ENCODE assay signal across 26 cellular contexts in the genomic region with DNA sequence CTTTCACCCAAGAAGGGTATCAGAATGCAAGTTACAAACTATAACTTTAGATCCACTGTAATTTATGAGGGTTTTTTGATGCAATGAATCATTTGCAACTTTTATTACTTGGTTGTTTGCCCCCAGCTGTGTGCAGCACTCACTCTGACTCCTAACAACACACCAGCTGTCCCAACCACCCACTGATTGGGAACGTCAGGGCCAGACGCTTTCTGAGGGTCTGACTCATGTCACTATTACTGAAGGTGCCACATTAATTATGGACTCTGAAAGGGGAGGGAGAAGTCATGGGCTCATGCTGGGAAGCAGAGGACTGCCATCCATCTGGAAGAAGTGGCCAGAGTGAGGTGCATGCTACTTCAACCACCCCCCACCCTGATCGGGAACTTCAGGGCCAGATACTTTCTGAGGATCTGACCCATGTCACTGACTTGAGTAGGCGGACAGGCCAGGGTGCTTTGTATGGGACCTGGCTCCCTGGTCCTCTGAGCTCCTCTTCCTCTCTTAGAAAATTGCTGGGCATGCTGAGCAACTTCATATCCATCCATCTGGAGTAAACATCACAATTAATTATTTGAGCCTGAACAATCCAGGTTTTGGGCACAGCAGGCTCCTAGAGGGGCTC. TPM values are rescaled to one million over a fixed set of nuclear protein-coding genes. Genes with fewer than 3 reads are reported as not detected.
DNase-seq lines count a peak whose midpoint lies in the region; ATAC-seq and TF ChIP-seq lines count a peak whose summit lies in the region.
"Had no signal": no experiment of that assay in that cellular context is flagged by ENCODE, and none has a peak within 500 bp of the region (broad histone marks: within the 10 kb centered on the region; RNA-seq: fewer than 3 reads in every experiment).

No MANE protein-coding gene starts in this region.

- no peak for TF ChIP-seq CTCF in chondrocyte (IDR thresholded peaks at IDR 0.05)

- CTCF ChIA-PET in activated naive CD4-positive, alpha-beta T cell treated with anti-CD3 and anti-CD28 coated beads, Interleukin-2, amount 10 ng/mL, durations not matched to agents 7 days and 5 days (lab: Charles Lee): no interaction called here

- peaks cover 17% of the 10 kb centered on the region for H3K27me3 Mint-ChIP-seq in chondrocyte (ENCODE audit: low read depth)
- H3K27me3 Mint-ChIP-seq in activated naive CD4-positive, alpha-beta T cell treated with anti-CD3 and anti-CD28 coated beads, Interleukin-2, amount 10 ng/mL, durations not matched to agents 7 days and 5 days: peaks cover 15% of the 10 kb centered on the region

- no peaks in the 10 kb centered on the region for H3K36me3 Mint-ChIP-seq in chondrocyte (ENCODE audit: low read depth)
- H3K36me3 Mint-ChIP-seq in activated naive CD4-positive, alpha-beta T cell treated with anti-CD3 and anti-CD28 coated beads, Interleukin-2, amount 10 ng/mL, durations not matched to agents 7 days and 5 days: no peaks in the 10 kb centered on the region
- H3K36me3 Mint-ChIP-seq: CD4-positive, alpha-beta memory T cell; memory B cell had no signal

- H3K4me3 Mint-ChIP-seq in chondrocyte (ENCODE audit: unreplicated experiment): no peak overlapping the region
- no peak overlapping the region for H3K4me3 Mint-ChIP-seq in activated naive CD4-positive, alpha-beta T cell treated with anti-CD3 and anti-CD28 coated beads, Interleukin-2, amount 10 ng/mL, durations not matched to agents 7 days and 5 days
- H3K4me3 Mint-ChIP-seq: activated CD4-positive, alpha-beta T cell treated with anti-CD3 and anti-CD28 coated beads for 36 hours; CD4-positive, alpha-beta memory T cell; memory B cell; T-helper 17 cell had no signal

- DNase-seq in Daoy (ENCODE audit: low read depth) (peak; percentile 46), LHCN-M2 (ENCODE audit: low read depth) (peak; percentile 88), NCI-H69 (lab: John Stamatoyannopoulos, UW) (peak; percentile 98), myocyte (ENCODE audit: low read depth) (peak; percentile 91), chondrocyte (ENCODE audit: low spot score) (no peak), left cardiac atrium (no peak)
- no peak for DNase-seq in activated naive CD4-positive, alpha-beta T cell treated with anti-CD3 and anti-CD28 coated beads, Interleukin-2, amount 10 ng/mL, durations not matched to agents 7 days and 5 days
- DNase-seq: activated CD4-positive, alpha-beta T cell treated with anti-CD3 and anti-CD28 coated beads for 36 hours; activated naive CD4-positive, alpha-beta T cell treated with anti-CD3 and anti-CD28 coated beads, Interleukin-2, amount 50 U/mL, for 16 hours; anterior cingulate cortex; caudate nucleus; CD4-positive, alpha-beta memory T cell; DMS53; dorsolateral prefrontal cortex; GF-D8; NCI-H187 treated with DMSO at 0.1 percent for 48 hours; stimulated activated CD8-positive, alpha-beta memory T cell treated with anti-CD3 and anti-CD28 coated beads, Interleukin-4, amount 100 ng/mL, for 48 hours; stomach; T-helper 17 cell; transverse colon had no signal

- peaks cover 11% of the 10 kb centered on the region for H3K4me1 Mint-ChIP-seq in chondrocyte (ENCODE audit: low read depth)
- H3K4me1 Mint-ChIP-seq in activated naive CD4-positive, alpha-beta T cell treated with anti-CD3 and anti-CD28 coated beads, Interleukin-2, amount 10 ng/mL, durations not matched to agents 7 days and 5 days: no peaks in the 10 kb centered on the region
- H3K4me1 Mint-ChIP-seq: activated CD4-positive, alpha-beta T cell treated with anti-CD3 and anti-CD28 coated beads for 36 hours; CD4-positive, alpha-beta memory T cell; memory B cell; T-helper 17 cell had no signal

- H3K27ac Mint-ChIP-seq in chondrocyte (ENCODE audit: unreplicated experiment): no peak overlapping the region
- no peak overlapping the region for H3K27ac Mint-ChIP-seq in activated naive CD4-positive, alpha-beta T cell treated with anti-CD3 and anti-CD28 coated beads, Interleukin-2, amount 10 ng/mL, durations not matched to agents 7 days and 5 days
- H3K27ac Mint-ChIP-seq: activated CD4-positive, alpha-beta T cell treated with anti-CD3 and anti-CD28 coated beads for 36 hours; CD4-positive, alpha-beta memory T cell; memory B cell; T-helper 17 cell had no signal

- no peak for ATAC-seq in GM21526 (IDR thresholded peaks at IDR 0.05; ENCODE audit: low FRiP score, unreplicated experiment)
- ATAC-seq in left cardiac atrium: no peak
- ATAC-seq: activated CD4-positive, alpha-beta T cell treated with anti-CD3 and anti-CD28 coated beads for 36 hours; K562; T-helper 17 cell had no signal

- intact Hi-C loops in left cardiac atrium (cut with DNase I): no loop called here

- no peaks in the 10 kb centered on the region for H3K9me3 Mint-ChIP-seq in chondrocyte (ENCODE audit: low read depth)
- no peaks in the 10 kb centered on the region for H3K9me3 Mint-ChIP-seq in activated naive CD4-positive, alpha-beta T cell treated with anti-CD3 and anti-CD28 coated beads, Interleukin-2, amount 10 ng/mL, durations not matched to agents 7 days and 5 days
- H3K9me3 Mint-ChIP-seq: CD4-positive, alpha-beta memory T cell had no signal

RNA-seq across cellular contexts. Expression of a gene that starts 44.9 kb away (rescaled TPM):
- total RNA-seq in Daoy (2014; rRNA removed; shearing (Covaris generic)): 0.23 TPM in 1 of 2 replicates, not detected in the other
- 3.3 and 5.7 TPM in 2 replicates for total RNA-seq in LHCN-M2 (2014; rRNA removed)
- polyA plus RNA-seq in LHCN-M2 (2012): 1.1 TPM
- total RNA-seq in myocyte: 0.10 and 0.11 TPM in 2 replicates
- polyA plus RNA-seq in myocyte (2012): 1.3 TPM
- total RNA-seq in chondrocyte: not detected in 3 replicates
- total RNA-seq in left cardiac atrium: under 1 TPM in 1 of 2 donors, not detected in 1; 0.37 TPM
- total RNA-seq: activated CD4-positive, alpha-beta T cell treated with anti-CD3 and anti-CD28 coated beads for 36 hours; CD4-positive, alpha-beta memory T cell; K562; pulmonary artery endothelial cell; SK-MEL-5; skeletal muscle tissue; stomach; T-helper 17 cell had no signal
- polyA plus RNA-seq: CD4-positive, alpha-beta memory T cell; K562 had no signal

Comparison
In these comparisons a context has a peak if more than half of its experiments do, and no peak if none do; other contexts are left out.
1. DNase-seq: peak in Daoy (single experiment), LHCN-M2 (single experiment), NCI-H69 (single experiment) and myocyte (single experiment); none in chondrocyte (single experiment), left cardiac atrium (single experiment) and activated naive CD4-positive, alpha-beta T cell treated with anti-CD3 and anti-CD28 coated beads, Interleukin-2, amount 10 ng/mL, durations not matched to agents 7 days and 5 days (single experiment).